9 cellular contexts compared by ENCODE assay signal in genomic region chr22:21497984-21498383, GRCh38. TPM values are rescaled to one million over a fixed set of nuclear protein-coding genes. Genes with fewer than 3 reads are reported as not detected.
DNase-seq lines count a peak whose midpoint lies in the region; ATAC-seq, FAIRE-seq and TF ChIP-seq lines count a peak whose summit lies in the region.
"Not testable (repeated sequence)": the region's sequence is repeated elsewhere in the genome, so short reads cannot be mapped to it uniquely, and the experiment has no call there.
"Had no signal": no experiment of that assay in that cellular context is flagged by ENCODE, and none has a peak within 500 bp of the region (broad histone marks: within the 10 kb centered on the region; RNA-seq: fewer than 3 reads in every experiment).

No MANE protein-coding gene starts in this region.

- BruUV-seq in HCT116 (replicated peaks; lab: Mats Ljungman, UMichigan): not testable (repeated sequence)

- H4K20me1 ChIP-seq in HCT116 (ENCODE audit: insufficient read depth): not testable (repeated sequence)

- CTCF ChIA-PET in HCT116 (lab: Charles Lee): not testable (repeated sequence)

- RAD21 ChIA-PET in HCT116 (lab: Charles Lee; ENCODE audit: low non-redundant PET in 1 of 2, low total read pairs in 2 of 2, uncharacterized antibody in 2 of 2, unreplicated experiment in 2 of 2): not testable (repeated sequence)

- H3K27me3 ChIP-seq in HCT116 (ENCODE audit: insufficient read depth, low read length); right cardiac atrium (ENCODE audit: control insufficient read depth, insufficient read depth); right lobe of liver; pancreas; upper lobe of left lung: not testable (repeated sequence)

- H3K9me2 ChIP-seq in HCT116 (ENCODE audit: insufficient read depth): not testable (repeated sequence)

- peak; percentile 74 for FAIRE-seq in RCC 7860 (lab: Jason Lieb, UNC)
- peak; percentile 61 for FAIRE-seq in endometrium (lab: Jason Lieb, UNC)
- FAIRE-seq in pancreas (lab: Jason Lieb, UNC): not testable (repeated sequence)

- TF ChIP-seq EP300 in upper lobe of left lung (IDR thresholded peaks at IDR 0.05): not testable (repeated sequence)

- not testable (repeated sequence) for TF ChIP-seq CTCF in HCT116 (IDR thresholded peaks at IDR 0.05 in 2 of 3, conservative IDR thresholded peaks at IDR 0.05 in 1 of 3; ENCODE audit: borderline replicate concordance in 1 of 3, insufficient read depth in 1 of 3, low read depth in 2 of 3, low read length in 2 of 3); right lobe of liver (IDR thresholded peaks at IDR 0.05); pancreas (IDR thresholded peaks at IDR 0.05); upper lobe of left lung (IDR thresholded peaks at IDR 0.05)

- not testable (repeated sequence) for DNase-seq in HCT116 (ENCODE audit: low read depth, low spot score); RCC 7860 (ENCODE audit: low spot score); Right ventricle myocardium superior; right cardiac atrium; right lobe of liver; pancreas; upper lobe of left lung

- WGBS in right cardiac atrium: no CpG with 5 or more reads among the region's 4 CpGs
- WGBS in right lobe of liver (ENCODE audit: insufficient coverage, low coverage, low lambda C conversion rate, missing lambda C conversion rate): no CpG with 5 or more reads among the region's 4 CpGs
- no CpG with 5 or more reads among the region's 4 CpGs for WGBS in pancreas, 2 donors
- no CpG with 5 or more reads among the region's 4 CpGs for WGBS in upper lobe of left lung, 2 donors

- H3K4me3 ChIP-seq in HCT116 (replicated peaks in 1 of 2; ENCODE audit: low read depth in 1 of 2, low read length in 2 of 2); right cardiac atrium (ENCODE audit: low read length); right lobe of liver; pancreas; upper lobe of left lung: not testable (repeated sequence)

- intact Hi-C loops in HCT116 (cut with micrococcal nuclease); Right ventricle myocardium superior (cut with DNase I); right cardiac atrium (cut with DNase I); right lobe of liver (cut with DNase I); pancreas (cut with DNase I): not testable (repeated sequence)

- TF ChIP-seq RAD21 in HCT116 (IDR thresholded peaks at IDR 0.05; ENCODE audit: low read depth): not testable (repeated sequence)

- ATAC-seq in HCT116: peak; percentile 87
- ATAC-seq in Right ventricle myocardium superior (ENCODE audit: poor library complexity): peak; percentile 87
- ATAC-seq in right cardiac atrium: peak; percentile 90 to 91
- ATAC-seq in right lobe of liver: peak; percentile 80 to 83 (median 81)
- peak; percentile 62 to 81 (median 68) for ATAC-seq in pancreas
- peak; percentile 78 to 86 for ATAC-seq in upper lobe of left lung (ENCODE audit: low FRiP score in 2 of 2)

- not testable (repeated sequence) for H3K9me3 ChIP-seq in HCT116 (ENCODE audit: control insufficient read depth in 1 of 2, insufficient read depth in 1 of 2, low read depth in 1 of 2, low read length in 2 of 2); right cardiac atrium (ENCODE audit: control insufficient read depth, low read length); right lobe of liver; pancreas; upper lobe of left lung

- H2AFZ ChIP-seq in HCT116 (ENCODE audit: low read depth, low read length, poor library complexity, severe bottlenecking): not testable (repeated sequence)

- not testable (repeated sequence) for H3K9ac ChIP-seq in HCT116 (ENCODE audit: low read length)

- not testable (repeated sequence) for H3K36me3 ChIP-seq in HCT116 (ENCODE audit: control insufficient read depth in 1 of 2, insufficient read depth in 2 of 2, low read length in 2 of 2); right lobe of liver; pancreas; upper lobe of left lung

- H3K4me1 ChIP-seq in HCT116 (ENCODE audit: control insufficient read depth in 1 of 2, insufficient read depth in 2 of 2, low read length in 2 of 2); right cardiac atrium (ENCODE audit: control insufficient read depth, insufficient read depth, low read length); right lobe of liver; pancreas; upper lobe of left lung: not testable (repeated sequence)

- not testable (repeated sequence) for H3K79me2 ChIP-seq in HCT116 (ENCODE audit: insufficient read depth, low read length)

- not testable (repeated sequence) for H3K4me2 ChIP-seq in HCT116 (ENCODE audit: low read length)

- H3K27ac ChIP-seq in HCT116 (ENCODE audit: low read depth, low read length); right cardiac atrium (ENCODE audit: low read length); right lobe of liver; pancreas; upper lobe of left lung: not testable (repeated sequence)

- POLR2A ChIA-PET in HCT116 (lab: Charles Lee): not testable (repeated sequence)

- TF ChIP-seq POLR2A in HCT116 (IDR thresholded peaks at IDR 0.05; ENCODE audit: borderline replicate concordance, extremely low read depth, insufficient read depth, insufficient read length); right lobe of liver (IDR thresholded peaks at IDR 0.05); upper lobe of left lung (IDR thresholded peaks at IDR 0.05): not testable (repeated sequence)

RNA-seq across cellular contexts. Expression of gene TMEM191C, which starts 30.8 kb away (rescaled TPM):
- 3.1 TPM for total RNA-seq in HCT116 (2021; ENCODE audit: unreplicated experiment)
- polyA plus RNA-seq in HCT116 (2012): 3.7 and 4.4 TPM in 2 replicates
- 0.65 TPM for total RNA-seq in Right ventricle myocardium superior
- 1 to 10 TPM in 2 of 4 donors, under 1 TPM in 1, not detected in 1; 0.68 to 1.4 (median 1.2) TPM for total RNA-seq in right cardiac atrium
- 0.66 TPM for polyA plus RNA-seq in right cardiac atrium
- 1 to 10 TPM in 1 of 6 experiments, under 1 TPM in 5; 0.12 to 1.4 (median 0.66) TPM for total RNA-seq in right lobe of liver
- total RNA-seq in pancreas: under 1 TPM in 5 of 6 donors, not detected in 1; 0.20 to 0.55 (median 0.51) TPM
- 1 to 10 TPM in 1 of 2 donors, under 1 TPM in 1; 0.68 to 1.8 TPM for polyA plus RNA-seq in pancreas
- total RNA-seq in upper lobe of left lung: 1 to 10 TPM in 5 of 6 donors, under 1 TPM in 1; 1.00 to 2.9 (median 1.5) TPM

RNA-seq across cellular contexts. Expression of gene RIMBP3C, which starts 53.3 kb away (rescaled TPM):
- total RNA-seq in HCT116 (2021; ENCODE audit: unreplicated experiment) (0.15 TPM), Right ventricle myocardium superior (not detected), right cardiac atrium (under 1 TPM in 2 of 4 donors, not detected in 2; 0.18 to 0.23 TPM), right lobe of liver (under 1 TPM in 3 of 6 experiments, not detected in 3; 0.07 to 0.12 (median 0.09) TPM), pancreas (under 1 TPM in 5 of 6 donors, not detected in 1; 0.09 to 0.47 (median 0.19) TPM), upper lobe of left lung (1 to 10 TPM in 1 of 6 donors, under 1 TPM in 4, not detected in 1; 0.10 to 1.0 (median 0.57) TPM)
- 0.03 and 0.06 TPM in 2 replicates for polyA plus RNA-seq in HCT116 (2012)
- polyA plus RNA-seq in right cardiac atrium (0.02 TPM), pancreas (under 1 TPM in 1 of 2 donors, not detected in 1; 0.12 TPM)
- total RNA-seq: HT-29 had no signal
